Comparison of ENCODE assay signal across 32 cellular contexts in the genomic region with DNA sequence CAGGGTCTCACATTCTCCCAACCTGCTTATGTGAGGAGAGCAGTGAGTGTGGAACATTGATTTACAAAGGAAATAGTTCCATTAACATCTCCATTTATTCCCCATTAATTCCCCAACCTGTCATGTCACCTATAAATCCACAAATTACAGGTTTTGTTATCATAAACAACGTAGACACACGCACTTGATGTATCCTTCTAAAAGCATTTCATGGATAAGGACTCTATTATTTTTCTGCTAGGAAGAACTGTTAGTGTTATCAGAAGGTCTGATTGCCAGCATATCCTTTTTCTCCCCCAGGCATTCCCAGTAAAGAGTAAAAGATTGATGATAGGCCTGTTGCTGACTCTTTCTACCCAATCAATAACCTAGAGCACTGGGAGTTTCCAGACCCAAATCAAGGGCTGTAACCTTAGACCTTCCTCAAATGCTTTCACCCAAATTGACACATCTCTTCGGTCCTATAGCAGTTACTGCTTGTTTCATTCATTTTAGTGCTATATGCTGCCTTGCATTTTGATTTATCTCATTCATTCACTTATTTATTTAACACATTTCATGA.
"Had no signal": no experiment of that assay in that cellular context is flagged by ENCODE, and none has a peak within 500 bp of the region (broad histone marks: within the 10 kb centered on the region; RNA-seq: fewer than 3 reads in every experiment).

No MANE protein-coding gene starts in this region.

- H3K27me3 ChIP-seq: ascending aorta, cardiac muscle cell, Peyer's patch, SJSA1 had no signal

- H3K27ac Mint-ChIP-seq: activated CD4-positive, alpha-beta T cell treated with anti-CD3 and anti-CD28 coated beads for 36 hours; activated CD4-positive, alpha-beta T cell treated with anti-CD3 and anti-CD28 coated beads, Interleukin-2, amount 10 ng/mL, durations not matched to agents 7 days and 5 days; activated CD8-positive, alpha-beta T cell treated with anti-CD3 and anti-CD28 coated beads, Interleukin-2, amount 10 ng/mL, durations not matched to agents 7 days and 5 days; activated naive CD4-positive, alpha-beta T cell treated with anti-CD3 and anti-CD28 coated beads, Interleukin-2, amount 50 U/mL, for 24 hours; activated naive CD8-positive, alpha-beta T cell treated with anti-CD3 and anti-CD28 coated beads, Interleukin-2, amount 10 ng/mL, durations not matched to agents 7 days and 5 days; activated T-cell treated with anti-CD3 and anti-CD28 coated beads, Interleukin-2, amount 50 U/mL, for 24 hours; activated T-helper 2 cell treated with anti-CD3 and anti-CD28 coated beads, Interferon-gamma antibody, Interleukin-2, Interleukin-4, amounts not matched to agents 10 μg/mL and 5 μg/mL and 100 μg/mL, durations not matched to agents 14 hours and 24 hours and 36 hours; T-helper 1 cell treated with Interleukin-12 subunit alpha and Interleukin-12 subunit beta and Interleukin-4 antibody, amounts not matched to agents 30 μg/mL and 1 μg/mL, for 36 hours; T-helper 2 cell treated with Interferon-gamma antibody and Interleukin-4, amounts not matched to agents 5 μg/mL and 100 μg/mL, for 36 hours had no signal

- H3K9me3 ChIP-seq: ascending aorta, Peyer's patch, SJSA1, SK-N-SH had no signal

- H3K27ac ChIP-seq: ascending aorta, cardiac muscle cell, KMS-11, Peyer's patch, SJSA1 had no signal

- H3K4me1 ChIP-seq: ascending aorta, Peyer's patch, SJSA1 had no signal

- ATAC-seq: activated CD4-positive, alpha-beta T cell treated with anti-CD3 and anti-CD28 coated beads for 36 hours; activated CD8-positive, alpha-beta T cell treated with anti-CD3 and anti-CD28 coated beads, Interleukin-2, amount 10 ng/mL, durations not matched to agents 7 days and 5 days; PC-3 had no signal

- H3K4me3 Mint-ChIP-seq: activated CD4-positive, alpha-beta T cell treated with anti-CD3 and anti-CD28 coated beads for 36 hours; activated CD4-positive, alpha-beta T cell treated with anti-CD3 and anti-CD28 coated beads, Interleukin-2, amount 10 ng/mL, durations not matched to agents 7 days and 5 days; activated CD8-positive, alpha-beta T cell treated with anti-CD3 and anti-CD28 coated beads, Interleukin-2, amount 10 ng/mL, durations not matched to agents 7 days and 5 days; activated naive CD4-positive, alpha-beta T cell treated with anti-CD3 and anti-CD28 coated beads, Interleukin-2, amount 50 U/mL, for 24 hours; activated naive CD8-positive, alpha-beta T cell treated with anti-CD3 and anti-CD28 coated beads, Interleukin-2, amount 10 ng/mL, durations not matched to agents 7 days and 5 days; activated T-cell treated with anti-CD3 and anti-CD28 coated beads, Interleukin-2, amount 50 U/mL, for 24 hours; central memory CD8-positive, alpha-beta T cell; T-helper 1 cell treated with Interleukin-12 subunit alpha and Interleukin-12 subunit beta and Interleukin-4 antibody, amounts not matched to agents 30 μg/mL and 1 μg/mL, for 36 hours; T-helper 2 cell treated with Interferon-gamma antibody and Interleukin-4, amounts not matched to agents 5 μg/mL and 100 μg/mL, for 36 hours had no signal

- H3K9me3 Mint-ChIP-seq: activated CD4-positive, alpha-beta T cell treated with anti-CD3 and anti-CD28 coated beads, Interleukin-2, amount 10 ng/mL, durations not matched to agents 7 days and 5 days; activated naive CD4-positive, alpha-beta T cell treated with anti-CD3 and anti-CD28 coated beads, Interleukin-2, amount 50 U/mL, for 24 hours; activated naive CD8-positive, alpha-beta T cell treated with anti-CD3 and anti-CD28 coated beads, Interleukin-2, amount 10 ng/mL, durations not matched to agents 7 days and 5 days; activated T-cell treated with anti-CD3 and anti-CD28 coated beads, Interleukin-2, amount 50 U/mL, for 24 hours; activated T-helper 2 cell treated with anti-CD3 and anti-CD28 coated beads, Interferon-gamma antibody, Interleukin-2, Interleukin-4, amounts not matched to agents 10 μg/mL and 5 μg/mL and 100 μg/mL, durations not matched to agents 14 hours and 24 hours and 36 hours; central memory CD8-positive, alpha-beta T cell; T-helper 1 cell treated with Interleukin-12 subunit alpha and Interleukin-12 subunit beta and Interleukin-4 antibody, amounts not matched to agents 30 μg/mL and 1 μg/mL, for 36 hours; T-helper 2 cell treated with Interferon-gamma antibody and Interleukin-4, amounts not matched to agents 5 μg/mL and 100 μg/mL, for 36 hours had no signal

- H3K4me2 ChIP-seq: KMS-11, SK-N-SH had no signal

- H3K36me3 Mint-ChIP-seq: activated naive CD4-positive, alpha-beta T cell treated with anti-CD3 and anti-CD28 coated beads, Interleukin-2, amount 50 U/mL, for 24 hours; activated naive CD8-positive, alpha-beta T cell treated with anti-CD3 and anti-CD28 coated beads, Interleukin-2, amount 10 ng/mL, durations not matched to agents 7 days and 5 days had no signal

- H3K4me1 Mint-ChIP-seq: activated CD4-positive, alpha-beta T cell treated with anti-CD3 and anti-CD28 coated beads for 36 hours; activated CD4-positive, alpha-beta T cell treated with anti-CD3 and anti-CD28 coated beads, Interleukin-2, amount 10 ng/mL, durations not matched to agents 7 days and 5 days; activated naive CD4-positive, alpha-beta T cell treated with anti-CD3 and anti-CD28 coated beads, Interleukin-2, amount 50 U/mL, for 24 hours; central memory CD8-positive, alpha-beta T cell had no signal

- DNase-seq: activated CD4-positive, alpha-beta T cell treated with anti-CD3 and anti-CD28 coated beads for 36 hours; activated CD4-positive, alpha-beta T cell treated with anti-CD3 and anti-CD28 coated beads, Interleukin-2, amount 10 ng/mL, durations not matched to agents 7 days and 5 days; activated CD4-positive, alpha-beta T cell treated with anti-CD3 and anti-CD28 coated beads, Interleukin-2, amount 50 U/mL, for 48 hours; activated CD8-positive, alpha-beta T cell treated with anti-CD3 and anti-CD28 coated beads, Interleukin-2, amount 10 ng/mL, durations not matched to agents 7 days and 5 days; activated gamma-delta T cell; activated naive CD4-positive, alpha-beta T cell treated with Interleukin-2 at 50 U/mL for 16 hours; activated naive CD8-positive, alpha-beta T cell treated with anti-CD3 and anti-CD28 coated beads, Interleukin-2, amount 10 ng/mL, durations not matched to agents 7 days and 5 days; activated T-cell treated with anti-CD3 and anti-CD28 coated beads, Interleukin-2, amount 50 U/mL, for 24 hours; amygdala; NCI-H1092 treated with DMSO at 0.1 percent for 48 hours; NCI-H1694; NCI-H1930; NCI-H2081 treated with DMSO at 0.1 percent for 48 hours; NCI-H345; NCI-H526; NCI-H748 treated with DMSO at 0.1 percent for 48 hours; NK-92 treated with Interleukin-12 subunit alpha and Interleukin-12 subunit beta, amount 100 ng/mL, for 24 hours; PC-3; Peyer's patch; RPMI8226; SHP77 treated with DMSO at 0.1 percent for 48 hours; SK-N-SH had no signal

- H3K4me3 ChIP-seq: ascending aorta, cardiac muscle cell, Peyer's patch, SJSA1 had no signal

- H3K9ac ChIP-seq: KMS-11, SK-N-SH had no signal

- H3K36me3 ChIP-seq: ascending aorta, cardiac muscle cell, SJSA1 had no signal

- FAIRE-seq: TTC549 had no signal
